In the genomic region with DNA sequence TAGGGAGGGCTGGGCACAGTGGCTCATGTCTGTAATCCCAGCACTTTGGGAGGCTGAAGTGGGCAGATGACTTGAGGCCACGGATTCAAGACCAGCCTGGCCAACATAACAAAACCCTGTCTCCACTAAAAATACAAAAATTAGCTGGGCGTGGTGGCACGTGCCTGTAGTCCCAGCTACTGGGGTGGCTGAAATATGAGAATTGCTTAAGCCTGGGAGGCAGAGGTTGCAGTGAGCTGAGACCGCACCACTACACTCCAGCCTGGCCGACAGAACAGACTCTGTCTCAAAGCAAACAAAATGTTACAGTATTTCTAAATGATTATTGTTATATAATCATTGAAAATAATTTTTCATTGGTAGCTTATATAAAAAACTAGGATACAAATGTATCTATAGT, we compare ENCODE assay signal across 3 cellular contexts. TPM values are rescaled to one million over a fixed set of nuclear protein-coding genes. Genes with fewer than 3 reads are reported as not detected.
"Had no signal": no experiment of that assay in that cellular context is flagged by ENCODE, and none has a peak within 500 bp of the region (broad histone marks: within the 10 kb centered on the region; RNA-seq: fewer than 3 reads in every experiment).

No MANE protein-coding gene starts in this region.

RNA-seq across cellular contexts. Expression of a gene that starts 38.3 kb away (rescaled TPM):
- total RNA-seq: left cardiac atrium, left ventricle myocardium inferior, mesenteric fat pad had no signal
